ENCODE assay signal across 8 cellular contexts in genomic region chr2:37156857-37157714, GRCh38. TPM values are rescaled to one million over a fixed set of nuclear protein-coding genes. Genes with fewer than 3 reads are reported as not detected.
DNase-seq lines count a peak whose midpoint lies in the region; TF ChIP-seq lines count a peak whose summit lies in the region.

EIF2AK2 (minus strand) TSS chr2:37156980; CDS start chr2:37147806, 9,174 bp downstream.

- no peaks in the 10 kb centered on the region for H3K36me3 ChIP-seq in H7 (replicated peaks; ENCODE audit: control insufficient read depth, insufficient read depth, low read length)

- TF ChIP-seq CTCF in nephron progenitor cell (IDR thresholded peaks at IDR 0.05) = no peak

- H3K4me1 Mint-ChIP-seq in nephron progenitor cell = peaks cover 23% of the 10 kb centered on the region
- peaks cover 58% of the 10 kb centered on the region for H3K4me1 Mint-ChIP-seq in stimulated activated naive CD8-positive, alpha-beta T cell treated with anti-CD3 and anti-CD28 coated beads, Interleukin-15, Interleukin-2, amounts not matched to agents 100 ng/mL and 50 ng/mL, for 24 hours (ENCODE audit: low read depth)

- peaks cover 11% of the 10 kb centered on the region for H3K27me3 Mint-ChIP-seq in nephron progenitor cell (ENCODE audit: low read depth, poor library complexity)
- H3K27me3 Mint-ChIP-seq in stimulated activated naive CD8-positive, alpha-beta T cell treated with anti-CD3 and anti-CD28 coated beads, Interleukin-15, Interleukin-2, amounts not matched to agents 100 ng/mL and 50 ng/mL, for 24 hours = no peaks in the 10 kb centered on the region

- peak; percentile 92 for DNase-seq in ELR (ENCODE audit: low read depth)
- peak; percentile 96 for DNase-seq in H7
- peak; percentile 88 for DNase-seq in M059J (ENCODE audit: low read depth)
- peak; percentile 69 for DNase-seq in SHP77 treated with DMSO at 0.1 percent for 48 hours (lab: John Stamatoyannopoulos, UW)
- peak; percentile 77 for DNase-seq in activated effector memory CD4-positive, alpha-beta T cell treated with Interleukin-2 at 50 U/mL for 16 hours
- DNase-seq in fibroblast of the conjunctiva (ENCODE audit: low read depth) = peak; percentile 71
- peak; percentile 81 for DNase-seq in nephron progenitor cell

- peak within 1 kb of the TSS; percentile 87 for H3K4me3 Mint-ChIP-seq in nephron progenitor cell
- peak within 1 kb of the TSS; percentile 92 for H3K4me3 Mint-ChIP-seq in stimulated activated naive CD8-positive, alpha-beta T cell treated with anti-CD3 and anti-CD28 coated beads, Interleukin-15, Interleukin-2, amounts not matched to agents 100 ng/mL and 50 ng/mL, for 24 hours

- no peaks in the 10 kb centered on the region; the same call in 1 of the 2 replicates for H3K27me3 ChIP-seq in H7 (ENCODE audit: control insufficient read depth, insufficient read depth, low read length)

- H3K4me3 ChIP-seq in H7 (ENCODE audit: insufficient read depth, low read depth, low read length) = peak within 1 kb of the TSS; percentile 65

- peaks cover 19% of the 10 kb centered on the region for H3K9me3 Mint-ChIP-seq in nephron progenitor cell
- no peaks in the 10 kb centered on the region for H3K9me3 Mint-ChIP-seq in stimulated activated naive CD8-positive, alpha-beta T cell treated with anti-CD3 and anti-CD28 coated beads, Interleukin-15, Interleukin-2, amounts not matched to agents 100 ng/mL and 50 ng/mL, for 24 hours

- peaks cover 33% of the 10 kb centered on the region for H3K36me3 Mint-ChIP-seq in nephron progenitor cell (ENCODE audit: low read depth)
- H3K36me3 Mint-ChIP-seq in stimulated activated naive CD8-positive, alpha-beta T cell treated with anti-CD3 and anti-CD28 coated beads, Interleukin-15, Interleukin-2, amounts not matched to agents 100 ng/mL and 50 ng/mL, for 24 hours (ENCODE audit: low read depth) = peaks cover 33% of the 10 kb centered on the region

- H3K27ac Mint-ChIP-seq in nephron progenitor cell = peak within 1 kb of the TSS; percentile 63
- peak within 1 kb of the TSS; percentile 95 for H3K27ac Mint-ChIP-seq in stimulated activated naive CD8-positive, alpha-beta T cell treated with anti-CD3 and anti-CD28 coated beads, Interleukin-15, Interleukin-2, amounts not matched to agents 100 ng/mL and 50 ng/mL, for 24 hours

RNA-seq across cellular contexts. Expression of gene EIF2AK2, which starts in this region (rescaled TPM):
- 12.7 and 16.2 TPM in 2 replicates for total RNA-seq in H7 (2014; rRNA removed; shearing (Covaris generic))
- total RNA-seq in M059J (2014; rRNA removed; shearing (Covaris generic)) = 63.7 and 90.2 TPM in 2 replicates

Comparison
In these comparisons a context has a peak if more than half of its experiments do, and no peak if none do; other contexts are left out.
1. Peak in every context shown above with its lines: DNase-seq and H3K4me3 ChIP-seq.